8 cellular contexts compared by ENCODE assay signal in the genomic region with DNA sequence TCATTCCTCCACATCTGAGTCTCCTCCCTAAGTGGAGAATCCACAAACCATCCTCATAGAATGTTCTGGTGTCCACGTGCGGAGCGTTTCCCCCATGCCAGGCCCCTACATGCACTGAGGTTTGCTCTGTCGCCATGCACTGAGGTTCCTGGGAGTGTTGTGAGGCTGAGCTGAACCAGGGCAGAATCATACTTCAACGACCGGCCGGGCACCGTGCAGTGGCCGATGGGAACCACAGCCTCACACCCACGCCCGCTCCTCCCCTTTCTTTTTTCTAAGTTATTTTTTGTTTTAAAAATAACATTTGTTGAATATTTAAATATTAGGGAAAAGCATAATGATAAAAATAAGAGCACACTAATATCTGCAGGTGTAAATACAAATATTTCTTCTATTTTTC.
"Had no signal": no experiment of that assay in that cellular context is flagged by ENCODE, and none has a peak within 500 bp of the region (broad histone marks: within the 10 kb centered on the region; RNA-seq: fewer than 3 reads in every experiment).

No MANE protein-coding gene starts in this region.

- H3K27ac Mint-ChIP-seq: IgD-negative memory B cell had no signal

- H3K4me2 ChIP-seq: KMS-11 had no signal

- H3K36me3 Mint-ChIP-seq: IgD-negative memory B cell had no signal

- H3K4me3 Mint-ChIP-seq: IgD-negative memory B cell had no signal

- H2AFZ ChIP-seq: GM23248 had no signal

- DNase-seq: GM23248, GOT3, H7, HCEC 1CT, KBM-7 had no signal

- H3K9ac ChIP-seq: GM23248, KMS-11 had no signal

- H3K27ac ChIP-seq: GM23248, HL-60, KMS-11 had no signal

- H3K4me3 ChIP-seq: GM23248 had no signal
